21 cellular contexts compared by ENCODE assay signal in the genomic region with DNA sequence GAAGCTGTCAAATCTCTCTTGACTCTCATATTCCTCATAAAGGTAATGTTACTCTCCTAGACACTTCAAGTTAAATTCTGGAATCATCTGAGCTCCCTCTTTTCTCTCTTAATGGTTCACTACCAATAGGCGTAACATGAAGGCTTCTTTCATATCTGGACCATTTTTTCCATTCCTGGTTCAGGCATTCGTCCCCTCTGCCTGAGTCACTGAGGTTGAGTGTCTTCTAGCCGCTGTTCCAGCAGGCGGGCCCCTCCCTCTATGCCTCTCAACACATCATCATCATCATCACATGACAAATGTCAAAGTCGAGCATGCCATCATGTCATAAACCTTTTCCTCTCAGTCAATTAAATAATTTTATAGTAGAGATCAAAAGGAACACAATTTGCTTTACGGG.
DNase-seq lines count a peak whose midpoint lies in the region; ATAC-seq and TF ChIP-seq lines count a peak whose summit lies in the region.
"Had no signal": no experiment of that assay in that cellular context is flagged by ENCODE, and none has a peak within 500 bp of the region (broad histone marks: within the 10 kb centered on the region; RNA-seq: fewer than 3 reads in every experiment).

No MANE protein-coding gene starts in this region.

- no peak overlapping the region for H3K4me3 Mint-ChIP-seq in activated T-cell treated with anti-CD3 and anti-CD28 coated beads, Interleukin-2, amount 50 U/mL, for 24 hours
- H3K4me3 Mint-ChIP-seq: effector memory CD8-positive, alpha-beta T cell had no signal

- ATAC-seq in esophagus mucosa, result no peak
- ATAC-seq: effector memory CD8-positive, alpha-beta T cell; sciatic nerve; T-cell had no signal

- no peak for DNase-seq in activated T-cell treated with anti-CD3 and anti-CD28 coated beads, Interleukin-2, amount 50 U/mL, for 24 hours
- no peak for DNase-seq in activated T-cell treated with anti-CD3 and anti-CD28 coated beads, Interleukin-2, amount 50 U/mL, for 48 hours
- DNase-seq in PC-9 (no peak), globus pallidus (ENCODE audit: low spot score) (peak; percentile 23), AG20443 (ENCODE audit: low spot score) (no peak)
- DNase-seq: ACHN; activated gamma-delta T cell; colonic mucosa; effector memory CD8-positive, alpha-beta T cell; head of caudate nucleus; NCI-H1930; NCI-H2171 treated with DMSO at 0.1 percent for 48 hours; NCI-H510A treated with DMSO at 0.1 percent for 48 hours; stimulated activated CD4-positive, alpha-beta T cell treated with anti-CD3 and anti-CD28 coated beads, Interleukin-4, amount 100 ng/mL, for 4 hours; T-cell had no signal

- H3K9me3 Mint-ChIP-seq in activated T-cell treated with anti-CD3 and anti-CD28 coated beads, Interleukin-2, amount 50 U/mL, for 24 hours, result no peaks in the 10 kb centered on the region
- H3K9me3 Mint-ChIP-seq: effector memory CD8-positive, alpha-beta T cell; T-cell had no signal

- H3K27ac ChIP-seq in PC-9 (no peak overlapping the region), temporal lobe (ENCODE audit: low read depth, low read length) (peak overlapping the region; percentile 45)
- H3K27ac ChIP-seq: colonic mucosa, prostate gland, thoracic aorta had no signal

- no peaks in the 10 kb centered on the region for H3K27me3 ChIP-seq in PC-9 (ENCODE audit: insufficient read depth, low read depth)
- H3K27me3 ChIP-seq: colonic mucosa had no signal

- H2AFZ ChIP-seq in PC-9, result no peak overlapping the region

- H3F3A ChIP-seq in PC-9 (ENCODE audit: insufficient read depth, low read depth), result peaks cover 10% of the 10 kb centered on the region

- peaks cover 33% of the 10 kb centered on the region for H3K4me1 ChIP-seq in PC-9 (replicated peaks; ENCODE audit: insufficient read depth)
- H3K4me1 ChIP-seq: colonic mucosa, prostate gland had no signal

- no peaks in the 10 kb centered on the region for H3K9me3 ChIP-seq in PC-9 (ENCODE audit: insufficient read depth, low read depth)
- H3K9me3 ChIP-seq: colonic mucosa, HAP-1, prostate gland, thoracic aorta had no signal

- POLR2A ChIA-PET in PC-9 (lab: Charles Lee; ENCODE audit: unreplicated experiment), result no interaction called here

- H3K4me2 ChIP-seq in PC-9, result peak overlapping the region; percentile 77; the same call in 1 of the 2 replicates

- peak overlapping the region; percentile 3 for H3K27ac Mint-ChIP-seq in activated T-cell treated with anti-CD3 and anti-CD28 coated beads, Interleukin-2, amount 50 U/mL, for 24 hours
- H3K27ac Mint-ChIP-seq: effector memory CD8-positive, alpha-beta T cell; T-cell had no signal

- no peak for TF ChIP-seq CTCF in PC-9 (conservative IDR thresholded peaks at IDR 0.05)

- peaks cover 6% of the 10 kb centered on the region for H3K36me3 Mint-ChIP-seq in activated T-cell treated with anti-CD3 and anti-CD28 coated beads, Interleukin-2, amount 50 U/mL, for 24 hours (ENCODE audit: low read depth)

- H3K4me3 ChIP-seq in PC-9, result no peak overlapping the region
- H3K4me3 ChIP-seq: colonic mucosa, HAP-1, prostate gland, thoracic aorta had no signal

- H3K9me2 ChIP-seq in PC-9 (ENCODE audit: insufficient read depth), result no peaks in the 10 kb centered on the region

- CTCF ChIA-PET in PC-9 (lab: Charles Lee), result interaction anchor here (0.7 to 2.5 kb wide), 2 partner anchors 52 to 1384 kb away, joined by 5 to 14 read pairs; no protein-coding TSS in a partner anchor

- intact Hi-C loops in PC-9 (cut with micrococcal nuclease; ENCODE audit: unreplicated experiment), result no loop called here

- H3K36me3 ChIP-seq in PC-9 (ENCODE audit: low read depth), result 0 out of 2 replicates have a peak, but pooled peaks cover 13% of the 10 kb centered on the region
- H3K36me3 ChIP-seq: colonic mucosa, HAP-1, prostate gland, thoracic aorta had no signal

- peaks cover 14% of the 10 kb centered on the region; the same call in 1 of the 2 replicates for H4K20me1 ChIP-seq in PC-9 (ENCODE audit: insufficient read depth)

- no peaks in the 10 kb centered on the region for H3K27me3 Mint-ChIP-seq in activated T-cell treated with anti-CD3 and anti-CD28 coated beads, Interleukin-2, amount 50 U/mL, for 24 hours
- H3K27me3 Mint-ChIP-seq: effector memory CD8-positive, alpha-beta T cell; T-cell had no signal

- H3K4me1 Mint-ChIP-seq in activated T-cell treated with anti-CD3 and anti-CD28 coated beads, Interleukin-2, amount 50 U/mL, for 24 hours (ENCODE audit: low read depth), result peaks cover 49% of the 10 kb centered on the region

- H3K79me2 ChIP-seq in PC-9 (ENCODE audit: low read depth), result peaks cover 47% of the 10 kb centered on the region

- BruUV-seq in PC-9 (replicated peaks; lab: Mats Ljungman, UMichigan), result no TSS peak
